ENCODE assay signal across 8 cellular contexts in genomic region chr16:47037746-47038458, GRCh38.
DNase-seq lines count a peak whose midpoint lies in the region; ATAC-seq and TF ChIP-seq lines count a peak whose summit lies in the region.

No MANE protein-coding gene starts in this region.

- peak overlapping the region; percentile 64 for H3K9ac ChIP-seq in HUES6 (ENCODE audit: low read length)

- no peak for TF ChIP-seq EP300 in suprapubic skin (IDR thresholded peaks at IDR 0.05)

- ATAC-seq in GM21526 (IDR thresholded peaks at IDR 0.05; ENCODE audit: low FRiP score, unreplicated experiment) (peak; percentile 94), RWPE2 (ENCODE audit: low read depth) (peak; percentile 95), omental fat pad (ENCODE audit: low FRiP score) (peak; percentile 97)

- H3K36me3 ChIP-seq in HUES6 (ENCODE audit: control insufficient read depth, insufficient read depth, low read length) (no peaks in the 10 kb centered on the region), RWPE2 (ENCODE audit: low read depth) (no peaks in the 10 kb centered on the region), suprapubic skin (no peaks in the 10 kb centered on the region)

- no peaks in the 10 kb centered on the region for H3K4me1 ChIP-seq in HUES6 (ENCODE audit: control insufficient read depth, insufficient read depth, low read length)
- no peaks in the 10 kb centered on the region for H3K4me1 ChIP-seq in RWPE2 (ENCODE audit: insufficient read depth, poor library complexity, severe bottlenecking)
- peaks cover 9% of the 10 kb centered on the region for H3K4me1 ChIP-seq in suprapubic skin

- DNase-seq in EH (ENCODE audit: low read depth) (peak; percentile 76), RWPE2 (ENCODE audit: low spot score) (peak; percentile 80), activated gamma-delta T cell treated with Interleukin-2 at 50 U/mL for 16 hours (peak; percentile 87), germinal center (ENCODE audit: low spot score) (peak; percentile 92), omental fat pad (ENCODE audit: low spot score) (peak; percentile 96), suprapubic skin (ENCODE audit: low spot score in 2 of 2) (peak; percentile 92 to 94)

- TF ChIP-seq CTCF in RWPE2 (IDR thresholded peaks at IDR 0.05; ENCODE audit: poor library complexity, severe bottlenecking) (peak; percentile 96), omental fat pad (IDR thresholded peaks at IDR 0.05) (peak in 2 of 3 donors; percentile 40 to 65), suprapubic skin (IDR thresholded peaks at IDR 0.05) (peak; percentile 62 to 95)

- H3K27ac ChIP-seq in HUES6 (ENCODE audit: low read depth, low read length): no peak overlapping the region
- H3K27ac ChIP-seq in RWPE2 (ENCODE audit: poor library complexity, severe bottlenecking): no peak overlapping the region
- no peak overlapping the region for H3K27ac ChIP-seq in suprapubic skin

- no peaks in the 10 kb centered on the region for H3K9me3 ChIP-seq in HUES6 (ENCODE audit: control insufficient read depth, insufficient read depth, low read depth, low read length)
- H3K9me3 ChIP-seq in RWPE2 (ENCODE audit: severe bottlenecking): no peaks in the 10 kb centered on the region
- no peaks in the 10 kb centered on the region for H3K9me3 ChIP-seq in suprapubic skin

- peaks cover 18% of the 10 kb centered on the region for H3K27me3 ChIP-seq in HUES6 (ENCODE audit: control insufficient read depth, insufficient read depth, low read length)
- H3K27me3 ChIP-seq in RWPE2 (ENCODE audit: insufficient read depth, poor library complexity, severe bottlenecking): no peaks in the 10 kb centered on the region
- no peaks in the 10 kb centered on the region for H3K27me3 ChIP-seq in suprapubic skin

- TF ChIP-seq POLR2A in suprapubic skin (IDR thresholded peaks at IDR 0.05): no peak

- H3K4me3 ChIP-seq in HUES6 (ENCODE audit: low read depth, low read length) (peak overlapping the region; percentile 80), RWPE2 (ENCODE audit: severe bottlenecking) (peak overlapping the region; percentile 59), suprapubic skin (peak overlapping the region; percentile 60)

- 6% methylated on average over 18 of the region's 67 CpGs for WGBS in suprapubic skin
